Comparison of ENCODE assay signal across 1 cellular context in the genomic region with DNA sequence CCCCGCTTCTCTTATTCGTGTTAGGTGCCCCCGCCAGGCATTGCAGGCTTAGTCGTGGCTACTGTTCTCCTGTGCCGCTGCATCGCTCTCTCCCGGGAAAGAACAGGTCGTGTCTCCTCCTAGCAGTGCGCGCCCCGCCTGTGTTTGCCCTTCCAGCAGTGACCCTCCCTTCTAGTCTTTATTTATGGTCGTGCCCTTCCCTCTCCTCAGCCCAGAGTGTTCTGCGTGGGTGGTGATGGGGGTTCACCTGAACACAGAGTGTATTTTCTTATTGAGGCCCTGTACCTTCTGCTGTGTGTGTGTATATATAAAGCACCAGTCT.
TF ChIP-seq lines count a peak whose summit lies in the region.

No MANE protein-coding gene starts in this region.

TF ChIP-seq in HEK293, 187 proteins besides CTCF, POLR2A, EP300 and RAD21:
- TF ChIP-seq, protein P1, sequence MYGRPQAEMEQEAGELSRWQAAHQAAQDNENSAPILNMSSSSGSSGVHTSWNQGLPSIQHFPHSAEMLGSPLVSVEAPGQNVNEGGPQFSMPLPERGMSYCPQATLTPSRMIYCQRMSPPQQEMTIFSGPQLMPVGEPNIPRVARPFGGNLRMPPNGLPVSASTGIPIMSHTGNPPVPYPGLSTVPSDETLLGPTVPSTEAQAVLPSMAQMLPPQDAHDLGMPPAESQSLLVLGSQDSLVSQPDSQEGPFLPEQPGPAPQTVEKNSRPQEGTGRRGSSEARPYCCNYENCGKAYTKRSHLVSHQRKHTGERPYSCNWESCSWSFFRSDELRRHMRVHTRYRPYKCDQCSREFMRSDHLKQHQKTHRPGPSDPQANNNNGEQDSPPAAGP (tag by site-specific recombination; IDR thresholded peaks at IDR 0.05), result peak; percentile 22; the same call in 1 of the 2 replicates
- TF ChIP-seq ZNF341 (tag by site-specific recombination; IDR thresholded peaks at IDR 0.05; ENCODE audit: low read depth), result no peak
TF ChIP-seq in HEK293: peak in this region for 1.
